30 cellular contexts compared by ENCODE assay signal in genomic region chr7:94247970-94248369, GRCh38.
"Had no signal": no experiment of that assay in that cellular context is flagged by ENCODE, and none has a peak within 500 bp of the region (broad histone marks: within the 10 kb centered on the region; RNA-seq: fewer than 3 reads in every experiment).

No MANE protein-coding gene starts in this region.

- DNase-seq: activated B cell treated with CpG ODN at 0.5 μM for 24 hours; activated CD4-positive, alpha-beta memory T cell treated with anti-CD3 and anti-CD28 coated beads for 36 hours; activated CD4-positive, alpha-beta T cell treated with anti-CD3 and anti-CD28 coated beads for 4 hours; activated CD4-positive, alpha-beta T cell treated with anti-CD3 and anti-CD28 coated beads, Interleukin-2, amount 50 U/mL, for 1 hour; activated CD4-positive, CD25-positive, alpha-beta regulatory T cell treated with anti-CD3 and anti-CD28 coated beads, Interleukin-2, amount 50 U/mL, for 72 hours; activated CD8-positive, alpha-beta memory T cell treated with anti-CD3 and anti-CD28 coated beads, Interleukin-2, amount 50 U/mL, for 4 hours; activated gamma-delta T cell treated with Interleukin-2 at 50 U/mL for 16 hours; activated naive CD4-positive, alpha-beta T cell treated with anti-CD3 and anti-CD28 coated beads for 36 hours; activated T-cell treated with anti-CD3 and anti-CD28 coated beads for 4 hours; activated T-cell treated with anti-CD3 and anti-CD28 coated beads, Interleukin-2, amount 50 U/mL, for 4 hours; adrenal gland; body of pancreas; Karpas-422; NCI-H1048; NCI-H1105 treated with DMSO at 0.1 percent for 48 hours; NCI-H1436; NCI-H1694; NCI-H1930; NCI-H345; NCI-H524 treated with DMSO at 0.1 percent for 48 hours; OCI-M1; Right ventricle myocardium superior; SW 1271; T-helper 1 cell; T-helper 2 cell; T-helper 9 cell had no signal

- H3K4me1 ChIP-seq: adrenal gland, body of pancreas, breast epithelium had no signal

- H3K9me3 ChIP-seq: adrenal gland, body of pancreas, breast epithelium had no signal

- ATAC-seq: activated naive CD4-positive, alpha-beta T cell treated with anti-CD3 and anti-CD28 coated beads, Interleukin-2, amount 50 U/mL, for 72 hours; activated T-cell treated with anti-CD3 and anti-CD28 coated beads, Interleukin-2, amount 50 U/mL, for 4 hours; body of pancreas had no signal

- H3K27ac ChIP-seq: adrenal gland, body of pancreas, breast epithelium, VCaP had no signal

- H3K27me3 ChIP-seq: adrenal gland, body of pancreas, breast epithelium had no signal

- H3K36me3 ChIP-seq: adrenal gland, breast epithelium had no signal

- H3K4me3 ChIP-seq: adrenal gland, body of pancreas, breast epithelium had no signal

- FAIRE-seq: astrocyte had no signal
